In genomic region chr7:92242972-92243371, GRCh38 we compare ENCODE assay signal across 18 cellular contexts. TPM values are rescaled to one million over a fixed set of nuclear protein-coding genes. Genes with fewer than 3 reads are reported as not detected.
DNase-seq lines count a peak whose midpoint lies in the region; TF ChIP-seq lines count a peak whose summit lies in the region.
"Had no signal": no experiment of that assay in that cellular context is flagged by ENCODE, and none has a peak within 500 bp of the region (broad histone marks: within the 10 kb centered on the region; RNA-seq: fewer than 3 reads in every experiment).

No MANE protein-coding gene starts in this region.

- no peak overlapping the region for H3K4me2 ChIP-seq in GM23248 (ENCODE audit: unreplicated experiment)
- H3K4me2 ChIP-seq: BLaER1 had no signal

- peaks cover 17% of the 10 kb centered on the region for H3K27me3 Mint-ChIP-seq in brain
- H3K27me3 Mint-ChIP-seq: T-cell had no signal

- intact Hi-C loops in esophagus squamous epithelium (cut with DNase I) = loop anchor here (10.0 kb wide), 1 partner anchor 108 kb away; the partner anchor contains the start of gene CYP51A1

- in situ Hi-C loops in GM23248 (cut with MboI) = no loop called here

- peaks cover 52% of the 10 kb centered on the region for H3K4me1 Mint-ChIP-seq in brain

- WGBS in GM23248 (ENCODE audit: low coverage in 1 of 2, low lambda C conversion rate in 2 of 2, missing lambda C conversion rate in 2 of 2), 2 experiments = 90 to 92% methylated on average over 6 of the region's 6 CpGs
- WGBS in esophagus squamous epithelium, 2 donors = 90 to 91% methylated on average over 6 of the region's 6 CpGs

- H3K36me3 ChIP-seq in GM23248 (ENCODE audit: low read depth) = peaks cover 34% of the 10 kb centered on the region
- H3K36me3 ChIP-seq in esophagus squamous epithelium = peaks cover 0 to 38% (median 10%) of the 10 kb centered on the region in 3 donors

- H3K79me2 ChIP-seq in GM23248 (ENCODE audit: insufficient read depth) = peaks cover 69% of the 10 kb centered on the region

- H3K9me2 ChIP-seq in GM23248 (ENCODE audit: insufficient read depth) = no peaks in the 10 kb centered on the region

- TF ChIP-seq POLR2A in NB4 (IDR thresholded peaks at IDR 0.05; ENCODE audit: extremely low read depth, insufficient read length) (no peak), esophagus squamous epithelium (IDR thresholded peaks at IDR 0.05) (no peak)

- H3K4me3 Mint-ChIP-seq in brain = peak overlapping the region in 4 of 5 experiments; percentile 14 to 68 (median 60)

- no peak overlapping the region for H2AFZ ChIP-seq in GM23248

- no peak overlapping the region for H3K27ac Mint-ChIP-seq in brain
- H3K27ac Mint-ChIP-seq: T-cell had no signal

- H3K9ac ChIP-seq in GM23248 = no peak overlapping the region
- H3K9ac ChIP-seq: BLaER1 had no signal

- H3K9me3 ChIP-seq in GM23248 (ENCODE audit: low read depth) (no peaks in the 10 kb centered on the region), esophagus squamous epithelium (no peaks in the 10 kb centered on the region)
- H3K9me3 ChIP-seq: BLaER1, MG63, SJCRH30 had no signal

- no peak overlapping the region for H3K4me3 ChIP-seq in GM23248
- peak overlapping the region; percentile 93 for H3K4me3 ChIP-seq in NB4 (ENCODE audit: low read depth, low read length)
- H3K4me3 ChIP-seq in esophagus squamous epithelium = no peak overlapping the region
- H3K4me3 ChIP-seq: BLaER1, MG63, SJCRH30 had no signal

- H4K20me1 ChIP-seq in GM23248 (ENCODE audit: insufficient read depth) = no peaks in the 10 kb centered on the region

- TF ChIP-seq CTCF in NB4 (IDR thresholded peaks at IDR 0.05; ENCODE audit: low read depth, low read length) = no peak
- no peak for TF ChIP-seq CTCF in brain (conservative IDR thresholded peaks at IDR 0.05)
- TF ChIP-seq CTCF in esophagus squamous epithelium (IDR thresholded peaks at IDR 0.05) = no peak

- DNase-seq in AML-193 (lab: John Stamatoyannopoulos, UW) = peak; percentile 15 to 47
- peak; percentile 37 for DNase-seq in GM23248
- peak; percentile 35 for DNase-seq in NB4 (ENCODE audit: low read depth)
- DNase-seq in SW480 (ENCODE audit: low spot score) = no peak
- no peak for DNase-seq in esophagus squamous epithelium (lab: John Stamatoyannopoulos, UW)
- no peak for DNase-seq in SKM-1 (lab: John Stamatoyannopoulos, UW; ENCODE audit: unreplicated experiment)
- DNase-seq: DMS153, KBM-7, MG63, NCI-H1436, NCI-H2029 treated with DMSO at 0.1 percent for 48 hours, NCI-H510A, NCI-H82, RPMI8226, SJCRH30, T-cell had no signal

- H3K9me3 Mint-ChIP-seq in brain = no peaks in the 10 kb centered on the region
- H3K9me3 Mint-ChIP-seq: T-cell had no signal

- no peaks in the 10 kb centered on the region for H3F3A ChIP-seq in GM23248 (ENCODE audit: insufficient read depth)

- peaks cover 19% of the 10 kb centered on the region for H3K4me1 ChIP-seq in GM23248 (ENCODE audit: insufficient read depth)
- H3K4me1 ChIP-seq in esophagus squamous epithelium = peaks cover 3 to 42% (median 16%) of the 10 kb centered on the region in 3 donors

- peaks cover 36% of the 10 kb centered on the region for H3K36me3 Mint-ChIP-seq in brain

- H3K27ac ChIP-seq in GM23248 = no peak overlapping the region
- no peak overlapping the region for H3K27ac ChIP-seq in esophagus squamous epithelium
- H3K27ac ChIP-seq: BLaER1, SJCRH30 had no signal

- no peaks in the 10 kb centered on the region for H3K27me3 ChIP-seq in GM23248 (replicated peaks; ENCODE audit: insufficient read depth)
- no peaks in the 10 kb centered on the region for H3K27me3 ChIP-seq in esophagus squamous epithelium
- H3K27me3 ChIP-seq: BLaER1, MG63, SJCRH30 had no signal

RNA-seq across cellular contexts. Expression of gene KRIT1, which starts 2.7 kb away (rescaled TPM):
- total RNA-seq in GM23248 (2014; rRNA removed; shearing (Covaris generic)) = 29.5 and 61.8 TPM in 2 replicates
- polyA plus RNA-seq in GM23248 (2016; fragmentation: Nextera tagmentation; extraction: Ambion mirVana) = 18.0 and 29.7 TPM in 2 replicates
- 14.1 TPM for polyA plus RNA-seq in brain (ENCODE audit: insufficient read depth, low read depth, low replicate concordance)
- total RNA-seq in esophagus squamous epithelium = 10 to 100 TPM; 33.9 to 81.5 (median 56.8) TPM

RNA-seq across cellular contexts. Expression of gene ANKIB1, which starts 2.8 kb away (rescaled TPM):
- total RNA-seq in GM23248 (2014; rRNA removed; shearing (Covaris generic)) = 36.7 and 43.1 TPM in 2 replicates
- polyA plus RNA-seq in GM23248 (2016; fragmentation: Nextera tagmentation; extraction: Ambion mirVana) (12.6 and 12.9 TPM in 2 replicates), brain (ENCODE audit: insufficient read depth, low read depth, low replicate concordance) (16.4 TPM)
- total RNA-seq in esophagus squamous epithelium = 10 to 100 TPM; 16.0 to 34.3 (median 21.7) TPM

Comparison
In these comparisons a context has a peak if more than half of its experiments do, and no peak if none do; other contexts are left out.
1. DNase-seq: peak in AML-193 (2 of 2), GM23248 (single experiment) and NB4 (single experiment); none in SW480 (single experiment), esophagus squamous epithelium (single experiment) and SKM-1 (single experiment).